In genomic region chr17:17900615-17901520, GRCh38 we compare ENCODE assay signal across 8 cellular contexts.
DNase-seq lines count a peak whose midpoint lies in the region; ATAC-seq and TF ChIP-seq lines count a peak whose summit lies in the region.

No MANE protein-coding gene starts in this region.

- H3K36me3 ChIP-seq in lung (ENCODE audit: control insufficient read depth in 2 of 2, insufficient read depth in 2 of 2, low read length in 2 of 2) = peaks cover 5 to 17% of the 10 kb centered on the region in 2 donors
- no peaks in the 10 kb centered on the region for H3K36me3 ChIP-seq in uterus

- H3K27me3 ChIP-seq in lung (ENCODE audit: control insufficient read depth, insufficient read depth) = no peaks in the 10 kb centered on the region
- no peaks in the 10 kb centered on the region for H3K27me3 ChIP-seq in uterus

- H3K4me3 ChIP-seq in lung = no peak overlapping the region
- H3K4me3 ChIP-seq in uterus = no peak overlapping the region

- H3K27ac ChIP-seq in caudate nucleus (ENCODE audit: low read depth, low read length) (peak overlapping the region; percentile 18), lung (ENCODE audit: low read depth in 1 of 2, low read length in 1 of 2) (peak overlapping the region; percentile 64 to 87), uterus (peak overlapping the region; percentile 60 to 64)

- H3K9me3 ChIP-seq in lung (ENCODE audit: control insufficient read depth in 2 of 2, insufficient read depth in 1 of 2, low read length in 1 of 2) (no peaks in the 10 kb centered on the region), uterus (no peaks in the 10 kb centered on the region)

- no peak for TF ChIP-seq CTCF in lung (IDR thresholded peaks at IDR 0.05; ENCODE audit: control extremely low read depth, extremely low read depth)
- no peak for TF ChIP-seq CTCF in uterus (IDR thresholded peaks at IDR 0.05)

- intact Hi-C loops in uterus (cut with DNase I; ENCODE audit: low total_unique reads) = no loop called here

- ATAC-seq in lung (ENCODE audit: insufficient read depth, low FRiP score) (peak; percentile 79), GM21576 (IDR thresholded peaks at IDR 0.05; ENCODE audit: unreplicated experiment) (no peak)

- TF ChIP-seq POLR2A in uterus (IDR thresholded peaks at IDR 0.05) = no peak

- 18 to 23% methylated on average over 7 of the region's 7 CpGs for WGBS in lung, 2 donors

- H3K4me1 ChIP-seq in lung (ENCODE audit: control insufficient read depth in 2 of 2, insufficient read depth in 2 of 2, low read length in 2 of 2) (peaks cover 9 to 20% of the 10 kb centered on the region in 2 donors), uterus (peaks cover 0 to 4% of the 10 kb centered on the region in 2 donors)

- DNase-seq in Ammon's horn (ENCODE audit: low spot score) = peak; percentile 84
- peak; percentile 80 for DNase-seq in NCI-H2029 (lab: John Stamatoyannopoulos, UW)
- peak in 18 of 61 donors; percentile 11 to 67 (median 36) for DNase-seq in caudate nucleus (lab: John Stamatoyannopoulos, UW)
- DNase-seq in lung (ENCODE audit: low spot score) = peak; percentile 89
- peak; percentile 84 to 91 for DNase-seq in uterus
- DNase-seq in KG1 (lab: John Stamatoyannopoulos, UW) = no peak
- no peak for DNase-seq in stimulated activated CD4-positive, alpha-beta T cell treated with anti-CD3 and anti-CD28 coated beads, Interleukin-2, amount 100 ng/mL, for 24 hours

Comparison
In these comparisons a context has a peak if more than half of its experiments do, and no peak if none do; other contexts are left out.
1. DNase-seq: peak in Ammon's horn (single experiment), NCI-H2029 (single experiment), lung (single experiment) and uterus (2 of 2); none in KG1 (single experiment) and stimulated activated CD4-positive, alpha-beta T cell treated with anti-CD3 and anti-CD28 coated beads, Interleukin-2, amount 100 ng/mL, for 24 hours (0 of 2).
2. H3K27ac ChIP-seq: peak in every context shown above with its lines; median percentile 76 in lung; 62 in uterus; 18 in caudate nucleus.